In genomic region chr17:74426551-74427047, GRCh38 we compare ENCODE assay signal across 17 cellular contexts. TPM values are rescaled to one million over a fixed set of nuclear protein-coding genes. Genes with fewer than 3 reads are reported as not detected.
A peak's percentile ranks its signal among the peaks of the same experiment; 100 is the strongest.
DNase-seq lines count a peak whose midpoint lies in the region; ATAC-seq, FAIRE-seq and TF ChIP-seq lines count a peak whose summit lies in the region.
"Had no signal": no experiment of that assay in that cellular context is flagged by ENCODE, and none has a peak within 500 bp of the region (broad histone marks: within the 10 kb centered on the region; RNA-seq: fewer than 3 reads in every experiment).

No MANE protein-coding gene starts in this region.

- no peak for FAIRE-seq in K562 (lab: Jason Lieb, UNC)
- FAIRE-seq: GM18507 had no signal

- BruUV-seq in K562 (replicated peaks; lab: Mats Ljungman, UMichigan): no TSS peak
- BruUV-seq in OCI-LY7 (replicated peaks; lab: Mats Ljungman, UMichigan): no TSS peak

- H4K20me1 ChIP-seq in K562 (replicated peaks; ENCODE audit: control insufficient read depth, insufficient read depth, low read length): no peaks in the 10 kb centered on the region
- no peaks in the 10 kb centered on the region for H4K20me1 ChIP-seq in OCI-LY7 (ENCODE audit: insufficient read depth, low read length)

- H3K36me3 ChIP-seq in K562 (ENCODE audit: control insufficient read depth, insufficient read depth, low read length) (no peaks in the 10 kb centered on the region), spleen (no peaks in the 10 kb centered on the region), OCI-LY7 (ENCODE audit: insufficient read depth, low read length) (no peaks in the 10 kb centered on the region)

- DNase-seq in HT-29 (ENCODE audit: low spot score): peak; percentile 32
- peak in 2 of 4 experiments; percentile 29 to 37 for DNase-seq in K562 (ENCODE audit: extremely low read depth in 1 of 4, low spot score in 3 of 4)
- no peak for DNase-seq in spleen
- DNase-seq in OCI-LY7 (ENCODE audit: low spot score): no peak
- no peak for DNase-seq in activated naive CD4-positive, alpha-beta T cell treated with Interleukin-2 at 50 U/mL for 16 hours
- DNase-seq in foreskin melanocyte: no peak
- DNase-seq: foreskin fibroblast, GF-D8, HFFc6, NCI-H146, NCI-H524 treated with DMSO at 0.1 percent for 48 hours, SHP77 treated with DMSO at 0.1 percent for 48 hours had no signal

- WGBS in K562 (ENCODE audit: insufficient coverage, low coverage, missing lambda C conversion rate): 10% methylated on average over 9 of the region's 9 CpGs
- WGBS in spleen, 5 donors: 54 to 71% (median 68%) methylated on average over 9 of the region's 9 CpGs

- TF ChIP-seq POLR2A in K562 (conservative IDR thresholded peaks at IDR 0.05): no peak
- no peak for TF ChIP-seq POLR2A in spleen (IDR thresholded peaks at IDR 0.05)

- H3K27ac ChIP-seq in K562 (ENCODE audit: extremely low read depth, low read depth, low read length) (no peak overlapping the region), layer of hippocampus (ENCODE audit: low read depth, low read length) (peak overlapping the region; percentile 19), spleen (peak overlapping the region in 6 of 8 donors; percentile 38 to 55 (median 46)), OCI-LY7 (ENCODE audit: low read depth, low read length, poor library complexity, severe bottlenecking) (no peak overlapping the region)

- in situ Hi-C loops in K562 (cut with MboI): no loop called here

- H3K9me2 ChIP-seq in OCI-LY7 (ENCODE audit: insufficient read depth, low read length): no peaks in the 10 kb centered on the region

- H3K4me1 ChIP-seq in K562 (replicated peaks in 1 of 2; ENCODE audit: control insufficient read depth in 2 of 2, insufficient read depth in 2 of 2, low read length in 2 of 2) (peaks cover 6 to 20% of the 10 kb centered on the region in 2 experiments; a peak in 4 of 5 replicates), spleen (peaks cover 7 to 41% (median 30%) of the 10 kb centered on the region in 6 donors), OCI-LY7 (ENCODE audit: insufficient read depth, low read length, poor library complexity, severe bottlenecking) (no peaks in the 10 kb centered on the region)

- H3K9ac ChIP-seq in K562 (ENCODE audit: insufficient read depth in 1 of 2, low read depth in 2 of 2, low read length in 2 of 2): 0 out of 4 replicates have a peak overlapping the region, but pooled peaks of 1 of the 2 experiments have one; percentile 1

- intact Hi-C loops in K562 (cut with micrococcal nuclease) (no loop called here), spleen (cut with DNase I; ENCODE audit: low total_unique reads) (no loop called here), OCI-LY7 (cut with micrococcal nuclease; ENCODE audit: unreplicated experiment) (no loop called here)

- no peak for TF ChIP-seq RAD21 in K562 (CRISPR knock-in tag; conservative IDR thresholded peaks at IDR 0.05 in 1 of 2, IDR thresholded peaks at IDR 0.05 in 1 of 2)

- CTCF ChIA-PET in K562 (lab: Yijun Ruan, JAX; ENCODE audit: low intra/inter-chr PET ratio) (no interaction called here), OCI-LY7 (lab: Charles Lee; ENCODE audit: unreplicated experiment) (no interaction called here)

- peaks cover 0 to 55% of the 10 kb centered on the region in 2 experiments; a peak in 3 of 5 replicates for H3K27me3 ChIP-seq in K562 (ENCODE audit: control insufficient read depth in 2 of 2, insufficient read depth in 2 of 2, low read length in 2 of 2)
- H3K27me3 ChIP-seq in layer of hippocampus (ENCODE audit: control insufficient read depth, insufficient read depth, low read length): peaks cover 12% of the 10 kb centered on the region
- peaks cover 0 to 30% (median 10%) of the 10 kb centered on the region in 7 donors for H3K27me3 ChIP-seq in spleen (replicated peaks in 1 of 7)

- H3K4me3 ChIP-seq in K562 (no peak overlapping the region), spleen (no peak overlapping the region), OCI-LY7 (ENCODE audit: low read depth, low read length, poor library complexity, severe bottlenecking) (no peak overlapping the region)

- no peak for TF ChIP-seq EP300 in K562 (IDR thresholded peaks at IDR 0.05; ENCODE audit: low read length)

- H3K9me3 ChIP-seq in K562 (replicated peaks; ENCODE audit: control insufficient read depth, insufficient read depth, low read depth, low read length): no peaks in the 10 kb centered on the region
- H3K9me3 ChIP-seq in spleen: no peaks in the 10 kb centered on the region
- no peaks in the 10 kb centered on the region for H3K9me3 ChIP-seq in OCI-LY7 (ENCODE audit: low read length)

- peak overlapping the region; percentile 60 for H2AFZ ChIP-seq in K562 (ENCODE audit: low read depth, low read length)
- H2AFZ ChIP-seq in OCI-LY7 (ENCODE audit: low read length): no peak overlapping the region

- ATAC-seq in K562 (peak; percentile 47; the same call in 2 of the 3 replicates), HG03521 (IDR thresholded peaks at IDR 0.05; ENCODE audit: unreplicated experiment) (no peak)

- no peaks in the 10 kb centered on the region for H3K9me1 ChIP-seq in K562 (ENCODE audit: control insufficient read depth, insufficient read depth, low read length)

- POLR2A ChIA-PET in K562 (lab: Yijun Ruan, JAX) (no interaction called here), OCI-LY7 (lab: Charles Lee) (no interaction called here)

- H3K79me2 ChIP-seq in K562 (ENCODE audit: control insufficient read depth, insufficient read depth, low read length) (no peaks in the 10 kb centered on the region), OCI-LY7 (ENCODE audit: insufficient read depth, low read depth, low read length) (no peaks in the 10 kb centered on the region)

- H3K4me2 ChIP-seq in K562 (ENCODE audit: insufficient read depth, low read length) (peak overlapping the region; percentile 32; the same call in 1 of the 2 replicates), OCI-LY7 (ENCODE audit: low read length) (no peak overlapping the region)

- TF ChIP-seq CTCF in K562 (IDR thresholded peaks at IDR 0.05 in 2 of 3, conservative IDR thresholded peaks at IDR 0.05 in 1 of 3; ENCODE audit: insufficient read depth in 2 of 3, low read depth in 1 of 3, low read length in 3 of 3): no peak
- TF ChIP-seq CTCF in spleen (IDR thresholded peaks at IDR 0.05 in 8 of 11, conservative IDR thresholded peaks at IDR 0.05 in 3 of 11): no peak
- TF ChIP-seq CTCF in OCI-LY7 (conservative IDR thresholded peaks at IDR 0.05; ENCODE audit: low read length): no peak

RNA-seq across cellular contexts. Expression of gene GPRC5C, which starts 5.3 kb away (rescaled TPM):
- 145 and 149 TPM in 2 replicates for total RNA-seq in HT-29 (2014; rRNA removed; shearing (Covaris generic))
- total RNA-seq in K562 (2011; cell fraction: chromatin; rRNA removed; ENCODE audit: low replicate concordance): 2.8 and 8.7 TPM in 2 replicates
- total RNA-seq in K562 (2011; cell fraction: nucleolus; rRNA removed): 8.9 and 15.5 TPM in 2 replicates
- 4.5 and 7.9 TPM in 2 replicates for total RNA-seq in K562 (2011; cell fraction: nucleoplasm; rRNA removed)
- 6.5 and 7.6 TPM in 2 replicates for total RNA-seq in K562 (2014; rRNA removed)
- total RNA-seq in K562 (2014; rRNA removed; fragmentation: Illumina TruSeq; extraction: Trizol): 1.1 and 1.6 TPM in 2 replicates
- 4.1 and 4.4 TPM in 2 replicates for total RNA-seq in K562 (2015; rRNA removed; fragmentation: Illumina TruSeq; extraction: Trizol)
- 6.4 and 7.8 TPM in 2 replicates for total RNA-seq in K562 (2021)
- polyA plus RNA-seq in K562 (2011; rRNA removed): 9.0 and 85.5 TPM in 2 replicates
- 26.1 and 77.2 TPM in 2 replicates for polyA plus RNA-seq in K562 (2011; cell fraction: cytosol; rRNA removed)
- polyA plus RNA-seq in K562 (2011; cell fraction: nucleus; rRNA removed): 13.3 and 92.4 TPM in 2 replicates
- 8.7 and 24.4 TPM in 2 replicates for polyA plus RNA-seq in K562 (2012)
- polyA plus RNA-seq in K562 (2014; fragmentation: Illumina TruSeq; extraction: Trizol): 2.1 and 4.1 TPM in 2 replicates
- under 1 TPM; 0.28 to 0.41 TPM for polyA plus RNA-seq in K562 (2014; fragmentation: Nextera tagmentation; extraction: Ambion mirVana)
- 5.9 and 9.6 TPM in 2 replicates for polyA plus RNA-seq in K562 (2014; rRNA removed)
- 4.1 and 15.3 TPM in 2 replicates for polyA minus RNA-seq in K562 (2011; rRNA and poly(A)+ RNA removed)
- 7.9 and 36.4 TPM in 2 replicates for polyA minus RNA-seq in K562 (2011; cell fraction: cytosol; rRNA and poly(A)+ RNA removed)
- polyA minus RNA-seq in K562 (2011; cell fraction: nucleus; rRNA and poly(A)+ RNA removed): 4.0 and 28.7 TPM in 2 replicates
- total RNA-seq in spleen: 10 to 100 TPM; 24.1 to 70.0 (median 36.6) TPM
- polyA plus RNA-seq in spleen: 10 to 100 TPM; 11.0 to 19.7 (median 18.9) TPM
- 9.4 and 19.5 TPM in 2 replicates for total RNA-seq in OCI-LY7 (2014; rRNA removed; shearing (Covaris generic))
- 1.1 and 2.0 TPM in 2 replicates for total RNA-seq in OCI-LY7 (2022)
- total RNA-seq: HFFc6, pulmonary artery endothelial cell had no signal

RNA-seq across cellular contexts. Expression of gene CD300A, which starts 39.8 kb away (rescaled TPM):
- not detected in 2 replicates for total RNA-seq in HT-29 (2014; rRNA removed; shearing (Covaris generic))
- 0.51 and 0.56 TPM in 2 replicates for total RNA-seq in K562 (2011; cell fraction: chromatin; rRNA removed; ENCODE audit: low replicate concordance)
- total RNA-seq in K562 (2011; cell fraction: nucleolus; rRNA removed): 0.39 and 0.67 TPM in 2 replicates
- total RNA-seq in K562 (2011; cell fraction: nucleoplasm; rRNA removed): 0.44 and 0.92 TPM in 2 replicates
- 0.23 and 0.49 TPM in 2 replicates for total RNA-seq in K562 (2014; rRNA removed)
- total RNA-seq in K562 (2014; rRNA removed; fragmentation: Illumina TruSeq; extraction: Trizol): 0.22 and 0.29 TPM in 2 replicates
- total RNA-seq in K562 (2015; rRNA removed; fragmentation: Illumina TruSeq; extraction: Trizol): 0.76 and 0.79 TPM in 2 replicates
- 0.36 and 0.44 TPM in 2 replicates for total RNA-seq in K562 (2021)
- polyA plus RNA-seq in K562 (2011; rRNA removed): 1.7 and 19.7 TPM in 2 replicates
- 1.4 and 20.9 TPM in 2 replicates for polyA plus RNA-seq in K562 (2011; cell fraction: cytosol; rRNA removed)
- polyA plus RNA-seq in K562 (2011; cell fraction: nucleus; rRNA removed): 1.1 and 15.8 TPM in 2 replicates
- 2.3 and 9.5 TPM in 2 replicates for polyA plus RNA-seq in K562 (2012)
- 0.39 and 0.50 TPM in 2 replicates for polyA plus RNA-seq in K562 (2014; fragmentation: Illumina TruSeq; extraction: Trizol)
- polyA plus RNA-seq in K562 (2014; fragmentation: Nextera tagmentation; extraction: Ambion mirVana): under 1 TPM in 1 of 2 experiments, not detected in 1; 0.21 TPM
- polyA plus RNA-seq in K562 (2014; rRNA removed): 0.26 and 0.50 TPM in 2 replicates
- polyA minus RNA-seq in K562 (2011; rRNA and poly(A)+ RNA removed): 0.60 and 6.1 TPM in 2 replicates
- polyA minus RNA-seq in K562 (2011; cell fraction: cytosol; rRNA and poly(A)+ RNA removed): 5.7 TPM in 1 of 2 replicates, not detected in the other
- polyA minus RNA-seq in K562 (2011; cell fraction: nucleus; rRNA and poly(A)+ RNA removed): 5.3 TPM in 1 of 2 replicates, not detected in the other
- total RNA-seq in spleen: 100 to 1,000 TPM in 6 of 7 donors, 10 to 100 TPM in 1; 95.6 to 142 (median 111) TPM
- 10 to 100 TPM; 34.2 to 93.3 (median 76.1) TPM for polyA plus RNA-seq in spleen
- total RNA-seq in OCI-LY7 (2014; rRNA removed; shearing (Covaris generic)): 6.7 and 7.4 TPM in 2 replicates
- 1.8 and 3.5 TPM in 2 replicates for total RNA-seq in OCI-LY7 (2022)
- total RNA-seq: HFFc6, lung microvascular endothelial cell, pulmonary artery endothelial cell had no signal

RNA-seq across cellular contexts. Expression of gene GPR142, which starts 59.3 kb away (rescaled TPM):
- total RNA-seq in HT-29 (2014; rRNA removed; shearing (Covaris generic)): 0.15 and 1.3 TPM in 2 replicates
- total RNA-seq in K562 (2011; cell fraction: chromatin; rRNA removed; ENCODE audit: low replicate concordance): not detected in 2 replicates
- total RNA-seq in K562 (2011; cell fraction: nucleolus; rRNA removed): not detected in 2 replicates
- total RNA-seq in K562 (2011; cell fraction: nucleoplasm; rRNA removed): not detected in 2 replicates
- total RNA-seq in K562 (2014; rRNA removed) (not detected in 2 replicates), K562 (2014; rRNA removed; fragmentation: Illumina TruSeq; extraction: Trizol) (not detected in 2 replicates), K562 (2015; rRNA removed; fragmentation: Illumina TruSeq; extraction: Trizol) (not detected in 2 replicates), K562 (2021) (not detected in 2 replicates), spleen (1 to 10 TPM in 6 of 7 donors, under 1 TPM in 1; 0.85 to 3.1 (median 2.2) TPM), OCI-LY7 (2022) (not detected in 2 replicates)
- polyA plus RNA-seq in K562 (2011; rRNA removed) (not detected in 2 replicates), K562 (2014; fragmentation: Illumina TruSeq; extraction: Trizol) (not detected in 2 replicates), K562 (2014; fragmentation: Nextera tagmentation; extraction: Ambion mirVana) (not detected), K562 (2014; rRNA removed) (not detected in 2 replicates), spleen (under 1 TPM; 0.09 to 0.93 (median 0.18) TPM)
- polyA plus RNA-seq in K562 (2011; cell fraction: cytosol; rRNA removed): not detected in 2 replicates
- not detected in 2 replicates for polyA plus RNA-seq in K562 (2011; cell fraction: nucleus; rRNA removed)
- not detected in 2 replicates for polyA plus RNA-seq in K562 (2012)
- not detected in 2 replicates for polyA minus RNA-seq in K562 (2011; rRNA and poly(A)+ RNA removed)
- polyA minus RNA-seq in K562 (2011; cell fraction: cytosol; rRNA and poly(A)+ RNA removed): not detected in 2 replicates
- polyA minus RNA-seq in K562 (2011; cell fraction: nucleus; rRNA and poly(A)+ RNA removed): not detected in 2 replicates
- total RNA-seq in OCI-LY7 (2014; rRNA removed; shearing (Covaris generic)): not detected in 2 replicates
- total RNA-seq: HFFc6, lung microvascular endothelial cell, pulmonary artery endothelial cell had no signal

Comparison
In these comparisons a context has a peak if more than half of its experiments do, and no peak if none do; other contexts are left out.
1. H3K27ac ChIP-seq: peak in layer of hippocampus (single experiment) and spleen (6 of 8); none in K562 (single experiment) and OCI-LY7 (single experiment).
2. RNA of gene CD300A, which starts 39.8 kb away (total RNA-seq): 95.6 to 142 TPM in spleen; 1.8 to 7.4 TPM in OCI-LY7, 0.22 to 0.92 TPM in K562 and not detected in HT-29; every median in the first group is over 10 times any median in the second.